20 cellular contexts compared by ENCODE assay signal in genomic region chr12:69115955-69116354, GRCh38.
A peak's percentile ranks its signal among the peaks of the same experiment; 100 is the strongest.
DNase-seq lines count a peak whose midpoint lies in the region; ATAC-seq, FAIRE-seq and TF ChIP-seq lines count a peak whose summit lies in the region.
"Had no signal": no experiment of that assay in that cellular context is flagged by ENCODE, and none has a peak within 500 bp of the region (broad histone marks: within the 10 kb centered on the region; RNA-seq: fewer than 3 reads in every experiment).

No MANE protein-coding gene starts in this region.

- H3K4me1 ChIP-seq in HAP-1: no peaks in the 10 kb centered on the region
- no peaks in the 10 kb centered on the region for H3K4me1 ChIP-seq in H1 (replicated peaks in 1 of 4; ENCODE audit: control insufficient read depth in 3 of 4, insufficient read depth in 4 of 4, low read length in 3 of 4)
- H3K4me1 ChIP-seq in mesendoderm (ENCODE audit: control insufficient read depth, low read depth, low read length): no peaks in the 10 kb centered on the region
- H3K4me1 ChIP-seq in SJCRH30: no peaks in the 10 kb centered on the region
- no peaks in the 10 kb centered on the region for H3K4me1 ChIP-seq in psoas muscle
- H3K4me1 ChIP-seq in vagina: no peaks in the 10 kb centered on the region
- H3K4me1 ChIP-seq: BE2C, Caco-2 had no signal

- H2BK12ac ChIP-seq in H1 (ENCODE audit: low read depth, low read length): no peak overlapping the region

- H2BK120ac ChIP-seq in H1 (replicated peaks; ENCODE audit: low read depth, low read length) (no peak overlapping the region), mesendoderm (ENCODE audit: low read depth, low read length) (no peak overlapping the region)

- H4K20me1 ChIP-seq in H1 (replicated peaks in 1 of 2; ENCODE audit: control insufficient read depth in 1 of 2, insufficient read depth in 2 of 2, low read length in 2 of 2): no peaks in the 10 kb centered on the region

- no peak for TF ChIP-seq EP300 in H1 (IDR thresholded peaks at IDR 0.05; ENCODE audit: borderline replicate concordance in 1 of 2, low read depth in 2 of 2, low read length in 2 of 2)

- H2AK5ac ChIP-seq in H1 (ENCODE audit: low read depth, low read length): no peak overlapping the region
- H2AK5ac ChIP-seq in mesendoderm (ENCODE audit: low read length): no peak overlapping the region

- CTCF ChIA-PET in H1 (lab: Charles Lee; ENCODE audit: partially characterized antibody): interaction anchor here (0.6 kb wide), 1 partner anchor 235 kb away, joined by 7 read pairs; no protein-coding TSS in a partner anchor

- TF ChIP-seq RAD21 in H1 (IDR thresholded peaks at IDR 0.05 in 1 of 2, conservative IDR thresholded peaks at IDR 0.05 in 1 of 2; ENCODE audit: low read depth in 2 of 2, low read length in 2 of 2): no peak

- no peak overlapping the region for H4K91ac ChIP-seq in H1 (replicated peaks; ENCODE audit: insufficient read length, low read length)

- no peak overlapping the region for H3K4ac ChIP-seq in H1 (replicated peaks; ENCODE audit: insufficient read length, low read depth, low read length)
- H3K4ac ChIP-seq in mesendoderm (ENCODE audit: low read depth, low read length): no peak overlapping the region

- no peak overlapping the region for H4K8ac ChIP-seq in H1 (ENCODE audit: extremely low read depth, insufficient read depth, low read length)
- no peak overlapping the region for H4K8ac ChIP-seq in mesendoderm (ENCODE audit: low read depth, low read length)

- H3K79me1 ChIP-seq in H1 (ENCODE audit: low read depth, low read length) (no peaks in the 10 kb centered on the region), mesendoderm (ENCODE audit: low read length) (no peaks in the 10 kb centered on the region)

- H3K4me2 ChIP-seq in H1 (ENCODE audit: insufficient read depth in 1 of 2, low read depth in 2 of 2, low read length in 2 of 2) (no peak overlapping the region), mesendoderm (ENCODE audit: low read length) (no peak overlapping the region)

- H2BK5ac ChIP-seq in H1 (ENCODE audit: low read depth, low read length) (no peak overlapping the region), mesendoderm (ENCODE audit: low read length) (no peak overlapping the region)

- H3K9ac ChIP-seq in H1 (replicated peaks in 1 of 4; ENCODE audit: extremely low read depth in 1 of 4, low read depth in 3 of 4, low read length in 3 of 4) (no peak overlapping the region), mesendoderm (ENCODE audit: low read length) (no peak overlapping the region)

- H3K9me3 ChIP-seq in HAP-1 (no peaks in the 10 kb centered on the region), H1 (ENCODE audit: insufficient read depth in 2 of 2, low read depth in 1 of 2, low read length in 1 of 2) (no peaks in the 10 kb centered on the region), SJCRH30 (replicated peaks) (no peaks in the 10 kb centered on the region), psoas muscle (no peaks in the 10 kb centered on the region), vagina (no peaks in the 10 kb centered on the region)
- H3K9me3 ChIP-seq: BE2C, Caco-2 had no signal

- ATAC-seq in psoas muscle: no peak
- ATAC-seq: HepG2 had no signal

- H3K56ac ChIP-seq in H1 (replicated peaks; ENCODE audit: insufficient read length, low read depth, low read length) (no peak overlapping the region), mesendoderm (ENCODE audit: low read length) (no peak overlapping the region)

- TF ChIP-seq CTCF in H1 (IDR thresholded peaks at IDR 0.05; ENCODE audit: control extremely low read depth in 1 of 3, insufficient read depth in 1 of 3, low read depth in 1 of 3, low read length in 3 of 3) (no peak), psoas muscle (IDR thresholded peaks at IDR 0.05) (no peak), vagina (IDR thresholded peaks at IDR 0.05) (no peak)

- H2BK15ac ChIP-seq in H1 (ENCODE audit: low read length) (no peak overlapping the region), mesendoderm (replicated peaks; ENCODE audit: low read depth) (no peak overlapping the region)

- no peak for TF ChIP-seq POLR2A in H1 (IDR thresholded peaks at IDR 0.05; ENCODE audit: control extremely low read depth in 1 of 2, low read depth in 2 of 2, low read length in 2 of 2)
- TF ChIP-seq POLR2A in vagina (IDR thresholded peaks at IDR 0.05): no peak

- FAIRE-seq in H1 (lab: Jason Lieb, UNC): no peak
- FAIRE-seq: A204.1, D721Med, GM12891, GM19239, H54, HepG2 had no signal

- peak; percentile 3 to 30 for DNase-seq in HAP-1 (ENCODE audit: low spot score in 2 of 2)
- DNase-seq in H1 (ENCODE audit: low read depth in 1 of 2, low spot score in 2 of 2): no peak
- peak; percentile 38 for DNase-seq in mesendoderm
- no peak for DNase-seq in SJCRH30
- DNase-seq in psoas muscle: no peak
- DNase-seq in vagina (ENCODE audit: extremely low spot score in 2 of 2): no peak
- DNase-seq: ACHN; BE2C; C1 segment of cervical spinal cord; Caco-2; CD4-positive, CD25-positive, alpha-beta regulatory T cell; CD8-positive, alpha-beta memory T cell; DMS79; KBM-7 had no signal

- H3K27me3 ChIP-seq in HAP-1 (ENCODE audit: low read depth) (no peaks in the 10 kb centered on the region), H1 (replicated peaks in 1 of 4; ENCODE audit: control insufficient read depth in 3 of 4, extremely low read depth in 1 of 4, insufficient read depth in 3 of 4, low read length in 3 of 4) (no peaks in the 10 kb centered on the region), mesendoderm (ENCODE audit: insufficient read depth, low read length, poor library complexity) (no peaks in the 10 kb centered on the region), SJCRH30 (no peaks in the 10 kb centered on the region), psoas muscle (ENCODE audit: insufficient read depth in 3 of 3, low read length in 2 of 3) (no peaks in the 10 kb centered on the region), vagina (no peaks in the 10 kb centered on the region)
- H3K27me3 ChIP-seq: BE2C had no signal

- no peaks in the 10 kb centered on the region for H3K79me2 ChIP-seq in H1 (ENCODE audit: control insufficient read depth in 1 of 2, insufficient read depth in 2 of 2, low read length in 2 of 2)
- no peaks in the 10 kb centered on the region for H3K79me2 ChIP-seq in mesendoderm (ENCODE audit: control insufficient read depth, insufficient read depth, low read length)

- no peak overlapping the region for H3K18ac ChIP-seq in H1 (ENCODE audit: extremely low read depth, low read length)
- no peak overlapping the region for H3K18ac ChIP-seq in mesendoderm (ENCODE audit: low read length)

- in situ Hi-C loops in HAP-1 (cut with MboI; ENCODE audit: low sequenced_read_pairs): no loop called here

- 82% methylated on average over 7 of the region's 9 CpGs; no CpG with 5 or more reads in 1 of the 2 experiments for WGBS in H1 (ENCODE audit: extremely low coverage in 1 of 2, insufficient coverage in 1 of 2, insufficient read length in 1 of 2, insufficient replicate concordance in 2 of 2, low coverage in 1 of 2, low lambda C conversion rate in 2 of 2, missing lambda C conversion rate in 1 of 2), 2 experiments
- no CpG with 5 or more reads among the region's 9 CpGs for WGBS in mesendoderm (ENCODE audit: extremely low coverage, insufficient coverage, low lambda C conversion rate)
- WGBS in psoas muscle, 3 donors: 82 to 91% (median 89%) methylated on average over 7 to 9 of the region's 9 CpGs

- H3K23ac ChIP-seq in H1 (ENCODE audit: insufficient read length): no peak overlapping the region
- H3K23ac ChIP-seq in mesendoderm (ENCODE audit: low read length): no peak overlapping the region

- POLR2A ChIA-PET in H1 (lab: Charles Lee; ENCODE audit: partially characterized antibody): no interaction called here

- H3K14ac ChIP-seq in H1 (ENCODE audit: insufficient read length): no peak overlapping the region

- intact Hi-C loops in psoas muscle (cut with DNase I): no loop called here
- intact Hi-C loops in vagina (cut with DNase I): no loop called here

- H2AFZ ChIP-seq in H1 (ENCODE audit: low read length): peak overlapping the region; percentile 88

- H3K36me3 ChIP-seq in HAP-1 (replicated peaks) (no peaks in the 10 kb centered on the region), H1 (ENCODE audit: control insufficient read depth in 2 of 4, insufficient read depth in 4 of 4, low read length in 3 of 4) (no peaks in the 10 kb centered on the region), mesendoderm (ENCODE audit: control insufficient read depth, insufficient read depth, low read length) (no peaks in the 10 kb centered on the region), SJCRH30 (no peaks in the 10 kb centered on the region), psoas muscle (ENCODE audit: insufficient read depth in 1 of 2, low read depth in 1 of 2) (no peaks in the 10 kb centered on the region), vagina (no peaks in the 10 kb centered on the region)
- H3K36me3 ChIP-seq: BE2C had no signal

- no peaks in the 10 kb centered on the region for H3K23me2 ChIP-seq in H1 (ENCODE audit: low read depth, low read length)

- H3K4me3 ChIP-seq in HAP-1 (no peak overlapping the region), H1 (ENCODE audit: extremely low read depth in 1 of 4, insufficient read depth in 2 of 4, low read depth in 3 of 4, low read length in 4 of 4) (no peak overlapping the region), mesendoderm (ENCODE audit: low read length) (no peak overlapping the region), SJCRH30 (no peak overlapping the region), psoas muscle (no peak overlapping the region), vagina (no peak overlapping the region)

- H3K27ac ChIP-seq in H1 (ENCODE audit: low read depth, low read length): no peak overlapping the region
- H3K27ac ChIP-seq in mesendoderm (ENCODE audit: low read depth, low read length): no peak overlapping the region
- H3K27ac ChIP-seq in SJCRH30: no peak overlapping the region
- no peak overlapping the region for H3K27ac ChIP-seq in psoas muscle
- no peak overlapping the region for H3K27ac ChIP-seq in vagina

- no peak overlapping the region for H4K5ac ChIP-seq in H1 (ENCODE audit: insufficient read length, low read depth, low read length)
- no peak overlapping the region for H4K5ac ChIP-seq in mesendoderm (ENCODE audit: low read length)

- H2BK20ac ChIP-seq in H1 (ENCODE audit: low read length): no peak overlapping the region

TF ChIP-seq in H1, 55 proteins besides CTCF, POLR2A, EP300 and RAD21 (continues in another document):
- no peak for TF ChIP-seq CBX8 (IDR thresholded peaks at IDR 0.05; ENCODE audit: borderline replicate concordance, low read depth, low read length)
- TF ChIP-seq MAX (IDR thresholded peaks at IDR 0.05): peak; percentile 58; the same call in 1 of the 2 replicates
- TF ChIP-seq EGR1 (IDR thresholded peaks at IDR 0.05; ENCODE audit: borderline replicate concordance, low read depth, low read length): no peak
- peak; percentile 34; the same call in 1 of the 2 replicates for TF ChIP-seq E2F6 (IDR thresholded peaks at IDR 0.05)

Comparison
In these comparisons a context has a peak if more than half of its experiments do, and no peak if none do; other contexts are left out.
1. DNase-seq: peak in HAP-1 (2 of 2) and mesendoderm (single experiment); none in H1 (0 of 2), SJCRH30 (0 of 2), psoas muscle (0 of 2) and vagina (0 of 2).